17 cellular contexts compared by ENCODE assay signal in the genomic region with DNA sequence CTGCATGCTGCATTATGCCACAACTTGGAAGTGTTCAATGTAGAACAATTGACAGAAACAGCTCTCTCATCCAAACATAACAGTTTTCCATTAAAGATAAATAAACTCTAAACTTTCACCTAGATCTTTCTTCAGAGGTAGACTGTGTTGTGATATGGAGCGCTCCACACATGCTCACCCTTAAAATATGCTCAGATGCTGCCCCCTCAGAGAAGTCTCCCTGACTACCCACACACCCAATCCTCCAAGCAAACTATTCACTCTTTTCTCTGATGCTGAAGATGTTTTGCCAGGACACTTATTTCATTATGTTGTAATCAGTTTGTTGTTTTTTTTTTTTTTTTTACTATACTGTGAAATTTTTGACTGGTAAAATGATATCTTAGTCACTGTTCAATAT.
DNase-seq lines count a peak whose midpoint lies in the region; ATAC-seq and TF ChIP-seq lines count a peak whose summit lies in the region.
"Had no signal": no experiment of that assay in that cellular context is flagged by ENCODE, and none has a peak within 500 bp of the region (broad histone marks: within the 10 kb centered on the region; RNA-seq: fewer than 3 reads in every experiment).

No MANE protein-coding gene starts in this region.

- H3K4me3 ChIP-seq in astrocyte of the spinal cord (ENCODE audit: low read depth, low read length) = no peak overlapping the region
- H3K4me3 ChIP-seq: A549, BLaER1, HAP-1 had no signal

- in situ Hi-C loops in astrocyte of the spinal cord (cut with HindIII; ENCODE audit: low sequenced_read_pairs) = no loop called here

- ATAC-seq in GM19324 (IDR thresholded peaks at IDR 0.05; ENCODE audit: low FRiP score, unreplicated experiment) = no peak
- ATAC-seq: A549, HepG2 had no signal

- no peak for TF ChIP-seq CTCF in astrocyte of the spinal cord (IDR thresholded peaks at IDR 0.05; ENCODE audit: low read depth, low read length)

- DNase-seq in NCI-H226 (peak; percentile 4), astrocyte of the spinal cord (ENCODE audit: low read depth, low spot score) (peak; percentile 3), iris pigment epithelial cell (ENCODE audit: low read depth) (peak; percentile 30), NCI-H1436 treated with DMSO at 0.1 percent for 48 hours (lab: John Stamatoyannopoulos, UW) (no peak), AML-193 (lab: John Stamatoyannopoulos, UW) (no peak), HCEC 1CT (no peak)
- DNase-seq: Caco-2; CD8-positive, alpha-beta memory T cell; DMS53; GF-D8; GOT3; HFFc6 had no signal

Comparison
In these comparisons a context has a peak if more than half of its experiments do, and no peak if none do; other contexts are left out.
1. DNase-seq: peak in NCI-H226 (single experiment), astrocyte of the spinal cord (single experiment) and iris pigment epithelial cell (single experiment); none in NCI-H1436 treated with DMSO at 0.1 percent for 48 hours (single experiment), AML-193 (0 of 2) and HCEC 1CT (single experiment).